8 cellular contexts compared by ENCODE assay signal in the genomic region with DNA sequence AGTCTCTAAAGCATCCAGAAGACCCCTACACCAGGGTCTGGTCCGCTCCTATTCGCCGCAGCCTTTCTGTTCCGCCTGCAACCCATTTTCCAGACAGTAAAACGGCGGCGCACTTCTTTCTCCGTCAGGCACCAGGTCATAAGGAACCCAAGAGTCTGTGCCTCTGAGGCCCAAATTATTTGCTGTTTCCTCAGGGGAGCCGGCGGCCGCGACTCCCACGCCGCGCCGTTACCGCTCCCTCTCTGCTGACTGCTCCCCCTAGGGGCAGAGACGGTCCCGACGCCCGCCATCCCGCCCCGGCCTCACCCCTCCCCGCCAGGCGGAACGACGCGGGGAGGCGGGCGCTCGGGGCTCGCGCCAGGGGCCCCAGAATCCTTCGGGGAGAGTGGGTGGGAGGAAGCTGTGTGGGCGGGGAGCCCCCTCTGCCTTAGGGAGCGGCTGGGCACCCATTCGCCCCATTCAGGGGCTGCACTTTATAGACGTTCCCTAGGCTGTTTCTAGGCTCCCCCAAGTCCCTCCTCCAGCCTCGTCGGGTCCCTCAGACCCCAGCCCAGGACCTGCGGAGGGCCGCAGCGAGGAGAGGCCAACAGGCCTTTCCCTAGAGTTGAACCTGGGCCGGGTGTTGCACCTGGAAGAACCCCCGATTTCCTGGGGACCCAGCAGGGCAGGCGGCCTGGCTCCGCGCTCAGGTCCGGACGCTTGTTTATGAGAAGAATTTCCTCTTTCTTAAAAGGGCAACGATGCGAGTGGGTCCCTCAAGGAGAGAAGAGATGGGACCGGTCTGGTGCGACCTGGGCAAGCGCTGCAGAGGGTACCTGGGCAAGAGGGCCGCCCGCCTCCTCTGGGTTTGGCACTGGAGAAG. TPM values are rescaled to one million over a fixed set of nuclear protein-coding genes. Genes with fewer than 3 reads are reported as not detected.
DNase-seq lines count a peak whose midpoint lies in the region; ATAC-seq and TF ChIP-seq lines count a peak whose summit lies in the region.

No MANE protein-coding gene starts in this region.

- ATAC-seq in GM18909 (IDR thresholded peaks at IDR 0.05; ENCODE audit: poor library complexity, unreplicated experiment) (peak; percentile 58), HG03175 (IDR thresholded peaks at IDR 0.05; ENCODE audit: unreplicated experiment) (peak; percentile 51), WTC11 (peak; percentile 46)

- peak overlapping the region; percentile 94 for H3K27ac Mint-ChIP-seq in WTC11

- peak overlapping the region; percentile 88 for H3K4me3 Mint-ChIP-seq in WTC11

- DNase-seq in AG08396 (ENCODE audit: low spot score) = peak; percentile 93
- peak; percentile 97 for DNase-seq in NCI-H2227 (lab: John Stamatoyannopoulos, UW; ENCODE audit: unreplicated experiment)
- DNase-seq in WTC11 (ENCODE audit: low spot score) = peak; percentile 91
- DNase-seq in cardiac fibroblast (ENCODE audit: low read depth in 2 of 2) = peak; percentile 98 to 99
- DNase-seq in inferior parietal cortex (ENCODE audit: extremely low spot score) = peak; percentile 96
- peak; percentile 99 for DNase-seq in spleen

- CTCF ChIA-PET in WTC11 (lab: Charles Lee) = interaction anchor here (0.5 to 5.1 kb wide), 23 partner anchors 9 to 172 kb away, joined by 3 to 52 read pairs (median 4); a partner anchor contains a TSS

- no peaks in the 10 kb centered on the region for H3K27me3 ChIP-seq in spleen (replicated peaks in 1 of 7)

- H3K27me3 Mint-ChIP-seq in WTC11 (ENCODE audit: low read depth) = peaks cover 41% of the 10 kb centered on the region

- POLR2A ChIA-PET in WTC11 (lab: Charles Lee) = interaction anchor here (1.0 kb wide), 1 partner anchor 109 kb away, joined by 3 read pairs; no protein-coding TSS in a partner anchor

- 1 to 3% (median 2%) methylated on average over 26 to 57 of the region's 57 CpGs for WGBS in spleen, 5 donors

- H3K4me1 ChIP-seq in spleen = peaks cover 6 to 83% (median 58%) of the 10 kb centered on the region in 6 donors

- peaks cover 0 to 47% (median 0%) of the 10 kb centered on the region in 6 donors for H3K36me3 ChIP-seq in spleen

- H3K4me3 ChIP-seq in cardiac fibroblast (replicated peaks in 1 of 2; ENCODE audit: low read depth in 2 of 2, low read length in 2 of 2) (peak overlapping the region; percentile 58 to 77), spleen (peak overlapping the region; percentile 40 to 99 (median 96))

- intact Hi-C loops in spleen (cut with DNase I; ENCODE audit: low total_unique reads) = loop anchor here (10.0 kb wide), 1 partner anchor 101 kb away; a partner anchor contains a TSS

- no peaks in the 10 kb centered on the region for H3K36me3 Mint-ChIP-seq in WTC11

- no peaks in the 10 kb centered on the region for H3K9me3 ChIP-seq in spleen

- TF ChIP-seq CTCF in WTC11 (IDR thresholded peaks at IDR 0.05) (peak; percentile 87), cardiac fibroblast (IDR thresholded peaks at IDR 0.05; ENCODE audit: low read depth, low read length) (peak; percentile 59), spleen (IDR thresholded peaks at IDR 0.05 in 8 of 11, conservative IDR thresholded peaks at IDR 0.05 in 3 of 11) (peak; percentile 97 to 100 (median 98))

- TF ChIP-seq POLR2A in spleen (IDR thresholded peaks at IDR 0.05) = peak in 1 of 3 donors; percentile 35

- peak overlapping the region; percentile 90 to 100 (median 99) for H3K27ac ChIP-seq in spleen

- H3K9me3 Mint-ChIP-seq in WTC11 = no peaks in the 10 kb centered on the region

- peaks cover 29% of the 10 kb centered on the region for H3K4me1 Mint-ChIP-seq in WTC11

TF ChIP-seq in WTC11, 78 proteins besides CTCF, POLR2A, EP300 and RAD21 (continues in another document):
- TF ChIP-seq, protein P1, sequence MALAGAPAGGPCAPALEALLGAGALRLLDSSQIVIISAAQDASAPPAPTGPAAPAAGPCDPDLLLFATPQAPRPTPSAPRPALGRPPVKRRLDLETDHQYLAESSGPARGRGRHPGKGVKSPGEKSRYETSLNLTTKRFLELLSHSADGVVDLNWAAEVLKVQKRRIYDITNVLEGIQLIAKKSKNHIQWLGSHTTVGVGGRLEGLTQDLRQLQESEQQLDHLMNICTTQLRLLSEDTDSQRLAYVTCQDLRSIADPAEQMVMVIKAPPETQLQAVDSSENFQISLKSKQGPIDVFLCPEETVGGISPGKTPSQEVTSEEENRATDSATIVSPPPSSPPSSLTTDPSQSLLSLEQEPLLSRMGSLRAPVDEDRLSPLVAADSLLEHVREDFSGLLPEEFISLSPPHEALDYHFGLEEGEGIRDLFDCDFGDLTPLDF (CRISPR knock-in tag; IDR thresholded peaks at IDR 0.05) = no peak
- TF ChIP-seq ZNF263 (CRISPR knock-in tag; IDR thresholded peaks at IDR 0.05; ENCODE audit: low read depth) = no peak
- TF ChIP-seq, protein P2, sequence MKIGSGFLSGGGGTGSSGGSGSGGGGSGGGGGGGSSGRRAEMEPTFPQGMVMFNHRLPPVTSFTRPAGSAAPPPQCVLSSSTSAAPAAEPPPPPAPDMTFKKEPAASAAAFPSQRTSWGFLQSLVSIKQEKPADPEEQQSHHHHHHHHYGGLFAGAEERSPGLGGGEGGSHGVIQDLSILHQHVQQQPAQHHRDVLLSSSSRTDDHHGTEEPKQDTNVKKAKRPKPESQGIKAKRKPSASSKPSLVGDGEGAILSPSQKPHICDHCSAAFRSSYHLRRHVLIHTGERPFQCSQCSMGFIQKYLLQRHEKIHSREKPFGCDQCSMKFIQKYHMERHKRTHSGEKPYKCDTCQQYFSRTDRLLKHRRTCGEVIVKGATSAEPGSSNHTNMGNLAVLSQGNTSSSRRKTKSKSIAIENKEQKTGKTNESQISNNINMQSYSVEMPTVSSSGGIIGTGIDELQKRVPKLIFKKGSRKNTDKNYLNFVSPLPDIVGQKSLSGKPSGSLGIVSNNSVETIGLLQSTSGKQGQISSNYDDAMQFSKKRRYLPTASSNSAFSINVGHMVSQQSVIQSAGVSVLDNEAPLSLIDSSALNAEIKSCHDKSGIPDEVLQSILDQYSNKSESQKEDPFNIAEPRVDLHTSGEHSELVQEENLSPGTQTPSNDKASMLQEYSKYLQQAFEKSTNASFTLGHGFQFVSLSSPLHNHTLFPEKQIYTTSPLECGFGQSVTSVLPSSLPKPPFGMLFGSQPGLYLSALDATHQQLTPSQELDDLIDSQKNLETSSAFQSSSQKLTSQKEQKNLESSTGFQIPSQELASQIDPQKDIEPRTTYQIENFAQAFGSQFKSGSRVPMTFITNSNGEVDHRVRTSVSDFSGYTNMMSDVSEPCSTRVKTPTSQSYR (CRISPR knock-in tag; IDR thresholded peaks at IDR 0.05) = no peak
- TF ChIP-seq, protein P3, sequence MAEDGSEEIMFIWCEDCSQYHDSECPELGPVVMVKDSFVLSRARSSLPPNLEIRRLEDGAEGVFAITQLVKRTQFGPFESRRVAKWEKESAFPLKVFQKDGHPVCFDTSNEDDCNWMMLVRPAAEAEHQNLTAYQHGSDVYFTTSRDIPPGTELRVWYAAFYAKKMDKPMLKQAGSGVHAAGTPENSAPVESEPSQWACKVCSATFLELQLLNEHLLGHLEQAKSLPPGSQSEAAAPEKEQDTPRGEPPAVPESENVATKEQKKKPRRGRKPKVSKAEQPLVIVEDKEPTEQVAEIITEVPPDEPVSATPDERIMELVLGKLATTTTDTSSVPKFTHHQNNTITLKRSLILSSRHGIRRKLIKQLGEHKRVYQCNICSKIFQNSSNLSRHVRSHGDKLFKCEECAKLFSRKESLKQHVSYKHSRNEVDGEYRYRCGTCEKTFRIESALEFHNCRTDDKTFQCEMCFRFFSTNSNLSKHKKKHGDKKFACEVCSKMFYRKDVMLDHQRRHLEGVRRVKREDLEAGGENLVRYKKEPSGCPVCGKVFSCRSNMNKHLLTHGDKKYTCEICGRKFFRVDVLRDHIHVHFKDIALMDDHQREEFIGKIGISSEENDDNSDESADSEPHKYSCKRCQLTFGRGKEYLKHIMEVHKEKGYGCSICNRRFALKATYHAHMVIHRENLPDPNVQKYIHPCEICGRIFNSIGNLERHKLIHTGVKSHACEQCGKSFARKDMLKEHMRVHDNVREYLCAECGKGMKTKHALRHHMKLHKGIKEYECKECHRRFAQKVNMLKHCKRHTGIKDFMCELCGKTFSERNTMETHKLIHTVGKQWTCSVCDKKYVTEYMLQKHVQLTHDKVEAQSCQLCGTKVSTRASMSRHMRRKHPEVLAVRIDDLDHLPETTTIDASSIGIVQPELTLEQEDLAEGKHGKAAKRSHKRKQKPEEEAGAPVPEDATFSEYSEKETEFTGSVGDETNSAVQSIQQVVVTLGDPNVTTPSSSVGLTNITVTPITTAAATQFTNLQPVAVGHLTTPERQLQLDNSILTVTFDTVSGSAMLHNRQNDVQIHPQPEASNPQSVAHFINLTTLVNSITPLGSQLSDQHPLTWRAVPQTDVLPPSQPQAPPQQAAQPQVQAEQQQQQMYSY (CRISPR knock-in tag; IDR thresholded peaks at IDR 0.05) = no peak
- TF ChIP-seq, protein P4, sequence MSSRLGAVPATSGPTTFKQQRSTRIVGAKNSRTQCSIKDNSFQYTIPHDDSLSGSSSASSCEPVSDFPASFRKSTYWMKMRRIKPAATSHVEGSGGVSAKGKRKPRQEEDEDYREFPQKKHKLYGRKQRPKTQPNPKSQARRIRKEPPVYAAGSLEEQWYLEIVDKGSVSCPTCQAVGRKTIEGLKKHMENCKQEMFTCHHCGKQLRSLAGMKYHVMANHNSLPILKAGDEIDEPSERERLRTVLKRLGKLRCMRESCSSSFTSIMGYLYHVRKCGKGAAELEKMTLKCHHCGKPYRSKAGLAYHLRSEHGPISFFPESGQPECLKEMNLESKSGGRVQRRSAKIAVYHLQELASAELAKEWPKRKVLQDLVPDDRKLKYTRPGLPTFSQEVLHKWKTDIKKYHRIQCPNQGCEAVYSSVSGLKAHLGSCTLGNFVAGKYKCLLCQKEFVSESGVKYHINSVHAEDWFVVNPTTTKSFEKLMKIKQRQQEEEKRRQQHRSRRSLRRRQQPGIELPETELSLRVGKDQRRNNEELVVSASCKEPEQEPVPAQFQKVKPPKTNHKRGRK (CRISPR knock-in tag; IDR thresholded peaks at IDR 0.05; ENCODE audit: borderline replicate concordance) = no peak

RNA-seq across cellular contexts. Expression of a gene that starts 3.6 kb away (rescaled TPM):
- total RNA-seq in WTC11 (2021) (25.4 to 27.9 TPM (median 27.4 TPM) in 3 replicates), spleen (100 to 1,000 TPM; 114 to 184 (median 163) TPM)
- 100 to 1,000 TPM in 1 of 3 donors, 10 to 100 TPM in 2; 65.6 to 114 (median 72.4) TPM for polyA plus RNA-seq in spleen

RNA-seq across cellular contexts. Expression of a gene that starts 14.0 kb away (rescaled TPM):
- total RNA-seq in WTC11 (2021) (0.25 to 0.55 TPM (median 0.31 TPM) in 3 replicates), spleen (100 to 1,000 TPM in 4 of 7 donors, 10 to 100 TPM in 3; 63.5 to 576 (median 167) TPM)
- polyA plus RNA-seq in spleen = 10 to 100 TPM in 2 of 3 donors, 1 to 10 TPM in 1; 6.2 to 67.0 (median 38.6) TPM

RNA-seq across cellular contexts. Expression of a gene that starts 22.9 kb away (rescaled TPM):
- total RNA-seq in WTC11 (2021) = 2.9 to 3.8 TPM (median 3.0 TPM) in 3 replicates
- total RNA-seq in spleen = under 1 TPM in 3 of 7 donors, not detected in 4; 0.17 to 0.72 (median 0.38) TPM
- polyA plus RNA-seq in spleen = under 1 TPM; 0.04 to 0.19 (median 0.06) TPM

RNA-seq across cellular contexts. Expression of a gene that starts 39.4 kb away (rescaled TPM):
- total RNA-seq in WTC11 (2021) (0.25 to 0.26 TPM in 2 of 3 replicates, not detected in the other), spleen (under 1 TPM in 5 of 7 donors, not detected in 2; 0.30 to 0.76 (median 0.60) TPM)
- 1 to 10 TPM in 1 of 3 donors, under 1 TPM in 2; 0.57 to 1.1 (median 0.99) TPM for polyA plus RNA-seq in spleen

Comparison
In these comparisons a context has a peak if more than half of its experiments do, and no peak if none do; other contexts are left out.
1. Peak in every context shown above with its lines: DNase-seq, ATAC-seq, H3K4me3 ChIP-seq and H3K27ac ChIP-seq.
2. RNA of a gene that starts 14.0 kb away (total RNA-seq): 63.5 to 576 TPM in spleen; 0.25 to 0.55 TPM in WTC11; every median in the first group is over 10 times any median in the second.